ENCODE assay signal across 25 cellular contexts in genomic region chr1:16970132-16970910, GRCh38. TPM values are rescaled to one million over a fixed set of nuclear protein-coding genes. Genes with fewer than 3 reads are reported as not detected.
"Had no signal": no experiment of that assay in that cellular context is flagged by ENCODE, and none has a peak within 500 bp of the region (broad histone marks: within the 10 kb centered on the region; RNA-seq: fewer than 3 reads in every experiment).

No MANE protein-coding gene starts in this region.

- DNase-seq: colonic mucosa; effector CD8-positive, alpha-beta T cell; foreskin keratinocyte; heart left ventricle; left cardiac atrium; left lung; mammary epithelial cell; mesendoderm; midbrain; naive thymus-derived CD4-positive, alpha-beta T cell; right lobe of liver; stimulated activated CD4-positive, alpha-beta T cell treated with anti-CD3 and anti-CD28 coated beads, Interleukin-15, amount 100 ng/mL, for 24 hours; stimulated activated CD4-positive, alpha-beta T cell treated with anti-CD3 and anti-CD28 coated beads, Interleukin-4, amount 100 ng/mL, for 1 hour; stimulated activated CD8-positive, alpha-beta memory T cell treated with anti-CD3 and anti-CD28 coated beads, Interleukin-4, amount 100 ng/mL, for 48 hours; stimulated activated naive CD4-positive, alpha-beta T cell; stimulated activated naive CD8-positive, alpha-beta T cell treated with anti-CD3 and anti-CD28 coated beads, Interleukin-15, amount 100 ng/mL, for 72 hours; tibial artery; upper lobe of right lung; uterus had no signal

- H3K4me1 ChIP-seq: colonic mucosa, foreskin keratinocyte, right lobe of liver had no signal

- H2AFZ ChIP-seq: hepatocyte, parathyroid adenoma had no signal

- H3K4me3 Mint-ChIP-seq: dendritic cell treated with granulocyte-macrophage colony-stimulating factor and Interleukin-4, amounts not matched to agents 40 ng/mL and 50 ng/mL, for 4 days; naive thymus-derived CD4-positive, alpha-beta T cell; stimulated activated naive CD8-positive, alpha-beta T cell treated with anti-CD3 and anti-CD28 coated beads, Interleukin-15, amount 100 ng/mL, for 72 hours had no signal

- H3K27me3 ChIP-seq: colonic mucosa, esophagus muscularis mucosa, foreskin keratinocyte, gastroesophageal sphincter, heart left ventricle, hepatocyte, left lung, right lobe of liver, tibial artery, upper lobe of right lung, uterus had no signal

- H3K79me2 ChIP-seq: hepatocyte, parathyroid adenoma had no signal

- H3K27me3 Mint-ChIP-seq: dendritic cell treated with granulocyte-macrophage colony-stimulating factor and Interleukin-4, amounts not matched to agents 40 ng/mL and 50 ng/mL, for 4 days; naive thymus-derived CD4-positive, alpha-beta T cell; progenitor cell of endocrine pancreas; stimulated activated naive CD8-positive, alpha-beta T cell treated with anti-CD3 and anti-CD28 coated beads, Interleukin-15, amount 100 ng/mL, for 72 hours had no signal

- ATAC-seq: gastroesophageal sphincter; heart left ventricle; left cardiac atrium; left lung; naive thymus-derived CD4-positive, alpha-beta T cell; right lobe of liver; stimulated activated naive CD8-positive, alpha-beta T cell treated with anti-CD3 and anti-CD28 coated beads, Interleukin-15, amount 100 ng/mL, for 72 hours had no signal

- H3K9me3 ChIP-seq: colonic mucosa, esophagus muscularis mucosa, gastroesophageal sphincter, heart left ventricle, left lung, right lobe of liver, tibial artery, upper lobe of right lung, uterus had no signal

- H3K27ac Mint-ChIP-seq: dendritic cell treated with granulocyte-macrophage colony-stimulating factor and Interleukin-4, amounts not matched to agents 40 ng/mL and 50 ng/mL, for 4 days; progenitor cell of endocrine pancreas had no signal

- H3K9ac ChIP-seq: parathyroid adenoma had no signal

- H3K36me3 ChIP-seq: colonic mucosa, right lobe of liver, uterus had no signal

- H3K4me3 ChIP-seq: colonic mucosa, esophagus muscularis mucosa, gastroesophageal sphincter, heart left ventricle, hepatocyte, left lung, right lobe of liver, tibial artery, upper lobe of right lung, uterus had no signal

- H3K27ac ChIP-seq: colonic mucosa, esophagus muscularis mucosa, foreskin keratinocyte, gastroesophageal sphincter, heart left ventricle, hepatocyte, left lung, parathyroid adenoma, right lobe of liver, upper lobe of right lung, uterus had no signal

- H3K9me3 Mint-ChIP-seq: dendritic cell treated with granulocyte-macrophage colony-stimulating factor and Interleukin-4, amounts not matched to agents 40 ng/mL and 50 ng/mL, for 4 days; naive thymus-derived CD4-positive, alpha-beta T cell; stimulated activated naive CD8-positive, alpha-beta T cell treated with anti-CD3 and anti-CD28 coated beads, Interleukin-15, amount 100 ng/mL, for 72 hours had no signal

- H3K4me2 ChIP-seq: hepatocyte had no signal

RNA-seq across cellular contexts. Expression of gene MFAP2, which starts 10.1 kb away (rescaled TPM):
- total RNA-seq: naive thymus-derived CD4-positive, alpha-beta T cell had no signal
